15 cellular contexts compared by ENCODE assay signal in the genomic region with DNA sequence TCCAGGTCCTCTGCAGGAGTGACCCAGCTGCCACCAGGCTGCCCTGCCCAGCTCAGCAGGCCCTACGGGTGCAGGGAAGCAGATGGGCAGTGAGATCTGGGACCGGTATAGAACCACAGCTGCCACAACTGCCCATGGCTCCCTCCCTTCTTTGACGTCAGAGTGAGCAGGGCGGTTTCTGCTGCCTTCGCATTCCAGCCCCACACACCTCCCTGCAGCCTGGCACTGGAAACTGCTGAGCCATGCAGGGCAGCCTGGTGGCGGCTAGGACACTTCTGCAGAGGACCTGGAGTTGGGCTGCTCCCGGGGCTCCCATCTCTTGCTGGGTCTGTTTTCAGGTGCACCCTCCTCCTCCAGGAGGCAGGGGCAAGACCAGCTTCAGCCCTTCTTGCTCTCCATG.
DNase-seq lines count a peak whose midpoint lies in the region; ATAC-seq and TF ChIP-seq lines count a peak whose summit lies in the region.
"Had no signal": no experiment of that assay in that cellular context is flagged by ENCODE, and none has a peak within 500 bp of the region (broad histone marks: within the 10 kb centered on the region; RNA-seq: fewer than 3 reads in every experiment).

No MANE protein-coding gene starts in this region.

- POLR2A ChIA-PET in activated CD4-positive, alpha-beta memory T cell treated with anti-CD3 and anti-CD28 coated beads for 36 hours (lab: Charles Lee) = no interaction called here

- intact Hi-C loops in mammary epithelial cell (cut with micrococcal nuclease) = no loop called here
- intact Hi-C loops in activated CD4-positive, alpha-beta memory T cell treated with anti-CD3 and anti-CD28 coated beads for 36 hours (cut with micrococcal nuclease) = no loop called here

- H3K4me1 Mint-ChIP-seq in chondrocyte (ENCODE audit: low read depth) = no peaks in the 10 kb centered on the region
- no peaks in the 10 kb centered on the region for H3K4me1 Mint-ChIP-seq in activated CD4-positive, alpha-beta memory T cell treated with anti-CD3 and anti-CD28 coated beads for 36 hours (ENCODE audit: low read depth)

- H3K9me3 ChIP-seq in mammary epithelial cell (replicated peaks; ENCODE audit: insufficient read depth, low read length) = no peaks in the 10 kb centered on the region
- no peaks in the 10 kb centered on the region for H3K9me3 ChIP-seq in suprapubic skin

- H3K27ac ChIP-seq in mammary epithelial cell (ENCODE audit: insufficient read depth, low read depth, low read length) = no peak overlapping the region
- peak overlapping the region; percentile 61 for H3K27ac ChIP-seq in suprapubic skin
- H3K27ac ChIP-seq: C4-2B had no signal

- 25% methylated on average over 7 of the region's 7 CpGs for WGBS in mammary epithelial cell (ENCODE audit: low coverage, missing lambda C conversion rate)
- 35% methylated on average over 7 of the region's 7 CpGs for WGBS in suprapubic skin

- H4K20me1 ChIP-seq in mammary epithelial cell (ENCODE audit: insufficient read depth, low read length) = no peaks in the 10 kb centered on the region

- H3K36me3 ChIP-seq in mammary epithelial cell (ENCODE audit: insufficient read depth, low read length) = no peaks in the 10 kb centered on the region
- H3K36me3 ChIP-seq in suprapubic skin = no peaks in the 10 kb centered on the region

- peaks cover 2% of the 10 kb centered on the region for H3K27me3 Mint-ChIP-seq in chondrocyte (ENCODE audit: low read depth)
- peaks cover 3% of the 10 kb centered on the region for H3K27me3 Mint-ChIP-seq in activated CD4-positive, alpha-beta memory T cell treated with anti-CD3 and anti-CD28 coated beads for 36 hours

- dilution Hi-C loops in mammary epithelial cell (cut with HindIII; ENCODE audit: low sequenced_read_pairs) = no loop called here

- H3K4me1 ChIP-seq in mammary epithelial cell (ENCODE audit: insufficient read depth, low read length) (no peaks in the 10 kb centered on the region), suprapubic skin (peaks cover 4% of the 10 kb centered on the region)

- TF ChIP-seq CTCF in mammary epithelial cell (conservative IDR thresholded peaks at IDR 0.05 in 1 of 2, IDR thresholded peaks at IDR 0.05 in 1 of 2; ENCODE audit: extremely low read depth in 1 of 2, insufficient read depth in 1 of 2, low read depth in 1 of 2, low read length in 2 of 2) (peak in 1 of 2 donors; percentile 33), suprapubic skin (IDR thresholded peaks at IDR 0.05) (no peak), chondrocyte (IDR thresholded peaks at IDR 0.05) (no peak)

- H3K27ac Mint-ChIP-seq in chondrocyte (ENCODE audit: unreplicated experiment) = no peak overlapping the region
- H3K27ac Mint-ChIP-seq in activated CD4-positive, alpha-beta memory T cell treated with anti-CD3 and anti-CD28 coated beads for 36 hours = no peak overlapping the region
- H3K27ac Mint-ChIP-seq: T-helper 2 cell treated with Interferon-gamma antibody and Interleukin-4, amounts not matched to agents 5 μg/mL and 100 μg/mL, for 36 hours had no signal

- no peak overlapping the region for H3K9ac ChIP-seq in mammary epithelial cell (ENCODE audit: insufficient read depth, low read length)

- DNase-seq in NCI-H226 = peak; percentile 9
- DNase-seq in mammary epithelial cell = peak; percentile 47
- DNase-seq in kidney tubule cell (ENCODE audit: low spot score) = peak; percentile 45
- DNase-seq in suprapubic skin (ENCODE audit: low spot score in 2 of 2) = no peak
- DNase-seq in NCI-H1048 (lab: John Stamatoyannopoulos, UW) = no peak
- no peak for DNase-seq in chondrocyte (ENCODE audit: low spot score)
- DNase-seq in activated CD4-positive, alpha-beta memory T cell treated with anti-CD3 and anti-CD28 coated beads for 36 hours = no peak
- DNase-seq: activated CD4-positive, alpha-beta T cell treated with anti-CD3 and anti-CD28 coated beads, Interleukin-2, amount 50 U/mL, for 4 hours; mesenchymal stem cell; OCI-M1; stimulated activated CD4-positive, alpha-beta T cell treated with anti-CD3 and anti-CD28 coated beads, Interleukin-4, amount 100 ng/mL, for 4 hours; stimulated activated naive CD4-positive, alpha-beta T cell had no signal

- peaks cover 3% of the 10 kb centered on the region for H3K36me3 Mint-ChIP-seq in chondrocyte (ENCODE audit: low read depth)
- H3K36me3 Mint-ChIP-seq in activated CD4-positive, alpha-beta memory T cell treated with anti-CD3 and anti-CD28 coated beads for 36 hours = no peaks in the 10 kb centered on the region

- in situ Hi-C loops in mammary epithelial cell (cut with MboI; ENCODE audit: low sequenced_read_pairs in 2 of 2) = no loop called here

- H3K79me2 ChIP-seq in mammary epithelial cell (ENCODE audit: insufficient read depth, low read length) = no peaks in the 10 kb centered on the region

- H3K4me2 ChIP-seq in mammary epithelial cell (ENCODE audit: insufficient read depth, low read depth, low read length) = no peak overlapping the region

- H3K9me3 Mint-ChIP-seq in chondrocyte (ENCODE audit: low read depth) = peaks cover 8% of the 10 kb centered on the region
- no peaks in the 10 kb centered on the region for H3K9me3 Mint-ChIP-seq in activated CD4-positive, alpha-beta memory T cell treated with anti-CD3 and anti-CD28 coated beads for 36 hours
- H3K9me3 Mint-ChIP-seq: T-helper 2 cell treated with Interferon-gamma antibody and Interleukin-4, amounts not matched to agents 5 μg/mL and 100 μg/mL, for 36 hours had no signal

- BruUV-seq in mammary epithelial cell (replicated peaks; lab: Mats Ljungman, UMichigan) = no TSS peak

- TF ChIP-seq EP300 in suprapubic skin (IDR thresholded peaks at IDR 0.05) = no peak

- CTCF ChIA-PET in mammary epithelial cell (lab: Charles Lee; ENCODE audit: low non-redundant PET) = no interaction called here
- CTCF ChIA-PET in activated CD4-positive, alpha-beta memory T cell treated with anti-CD3 and anti-CD28 coated beads for 36 hours (lab: Charles Lee) = no interaction called here

- peak overlapping the region in 1 of 3 experiments; percentile 3 for H3K4me3 ChIP-seq in mammary epithelial cell (replicated peaks in 1 of 3; ENCODE audit: insufficient read depth in 1 of 3, low read depth in 2 of 3, low read length in 3 of 3)
- H3K4me3 ChIP-seq in suprapubic skin = peak overlapping the region; percentile 35

- ATAC-seq in HG03039 (IDR thresholded peaks at IDR 0.05; ENCODE audit: unreplicated experiment) = no peak

- no peak for TF ChIP-seq POLR2A in suprapubic skin (IDR thresholded peaks at IDR 0.05)

- no peaks in the 10 kb centered on the region for H3K27me3 ChIP-seq in mammary epithelial cell (ENCODE audit: insufficient read depth, low read length)
- H3K27me3 ChIP-seq in suprapubic skin = no peaks in the 10 kb centered on the region

- H3K4me3 Mint-ChIP-seq in chondrocyte (ENCODE audit: unreplicated experiment) = no peak overlapping the region
- no peak overlapping the region for H3K4me3 Mint-ChIP-seq in activated CD4-positive, alpha-beta memory T cell treated with anti-CD3 and anti-CD28 coated beads for 36 hours
- H3K4me3 Mint-ChIP-seq: T-helper 2 cell treated with Interferon-gamma antibody and Interleukin-4, amounts not matched to agents 5 μg/mL and 100 μg/mL, for 36 hours had no signal

- peak overlapping the region; percentile 5 for H2AFZ ChIP-seq in mammary epithelial cell (ENCODE audit: low read depth, low read length)

Comparison
In these comparisons a context has a peak if more than half of its experiments do, and no peak if none do; other contexts are left out.
1. DNase-seq: peak in NCI-H226 (single experiment), mammary epithelial cell (single experiment) and kidney tubule cell (single experiment); none in suprapubic skin (0 of 2), NCI-H1048 (single experiment), chondrocyte (single experiment) and activated CD4-positive, alpha-beta memory T cell treated with anti-CD3 and anti-CD28 coated beads for 36 hours (single experiment).